ENCODE assay signal across 1 cellular context in the genomic region with DNA sequence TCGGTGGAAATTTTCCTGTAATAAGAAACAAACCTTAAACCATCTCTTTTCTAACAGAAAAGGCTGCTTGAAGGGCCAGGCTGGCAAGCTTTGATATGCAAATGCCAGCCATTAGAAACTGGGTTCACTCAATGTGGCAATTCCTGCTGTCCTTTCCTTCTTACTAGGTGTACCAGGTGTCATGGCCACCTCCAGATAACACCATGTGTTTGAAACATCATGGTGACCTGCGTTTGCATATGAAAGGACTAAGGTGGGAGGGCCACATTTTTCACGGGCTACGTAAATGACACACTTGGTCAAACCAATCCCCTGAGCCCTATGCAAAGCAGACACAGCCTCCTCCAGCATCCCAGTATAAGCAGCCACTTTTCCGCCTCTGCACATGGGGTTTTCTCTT.
TF ChIP-seq lines count a peak whose summit lies in the region.

No MANE protein-coding gene starts in this region.

TF ChIP-seq in GM23338, 12 proteins besides CTCF, POLR2A, EP300 and RAD21 (continued from another document):
- TF ChIP-seq, protein P1, sequence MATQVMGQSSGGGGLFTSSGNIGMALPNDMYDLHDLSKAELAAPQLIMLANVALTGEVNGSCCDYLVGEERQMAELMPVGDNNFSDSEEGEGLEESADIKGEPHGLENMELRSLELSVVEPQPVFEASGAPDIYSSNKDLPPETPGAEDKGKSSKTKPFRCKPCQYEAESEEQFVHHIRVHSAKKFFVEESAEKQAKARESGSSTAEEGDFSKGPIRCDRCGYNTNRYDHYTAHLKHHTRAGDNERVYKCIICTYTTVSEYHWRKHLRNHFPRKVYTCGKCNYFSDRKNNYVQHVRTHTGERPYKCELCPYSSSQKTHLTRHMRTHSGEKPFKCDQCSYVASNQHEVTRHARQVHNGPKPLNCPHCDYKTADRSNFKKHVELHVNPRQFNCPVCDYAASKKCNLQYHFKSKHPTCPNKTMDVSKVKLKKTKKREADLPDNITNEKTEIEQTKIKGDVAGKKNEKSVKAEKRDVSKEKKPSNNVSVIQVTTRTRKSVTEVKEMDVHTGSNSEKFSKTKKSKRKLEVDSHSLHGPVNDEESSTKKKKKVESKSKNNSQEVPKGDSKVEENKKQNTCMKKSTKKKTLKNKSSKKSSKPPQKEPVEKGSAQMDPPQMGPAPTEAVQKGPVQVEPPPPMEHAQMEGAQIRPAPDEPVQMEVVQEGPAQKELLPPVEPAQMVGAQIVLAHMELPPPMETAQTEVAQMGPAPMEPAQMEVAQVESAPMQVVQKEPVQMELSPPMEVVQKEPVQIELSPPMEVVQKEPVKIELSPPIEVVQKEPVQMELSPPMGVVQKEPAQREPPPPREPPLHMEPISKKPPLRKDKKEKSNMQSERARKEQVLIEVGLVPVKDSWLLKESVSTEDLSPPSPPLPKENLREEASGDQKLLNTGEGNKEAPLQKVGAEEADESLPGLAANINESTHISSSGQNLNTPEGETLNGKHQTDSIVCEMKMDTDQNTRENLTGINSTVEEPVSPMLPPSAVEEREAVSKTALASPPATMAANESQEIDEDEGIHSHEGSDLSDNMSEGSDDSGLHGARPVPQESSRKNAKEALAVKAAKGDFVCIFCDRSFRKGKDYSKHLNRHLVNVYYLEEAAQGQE (IDR thresholded peaks at IDR 0.05; ENCODE audit: unreplicated experiment) = no peak
- TF ChIP-seq ZNF462 (CRISPR knock-in tag; IDR thresholded peaks at IDR 0.05) = peak; percentile 47; the same call in 1 of the 2 replicates
- TF ChIP-seq CREB1 (CRISPR knock-in tag; IDR thresholded peaks at IDR 0.05; ENCODE audit: low read depth) = peak; percentile 66
- no peak for TF ChIP-seq POLR2AphosphoS5 (IDR thresholded peaks at IDR 0.05; ENCODE audit: low read depth)
- TF ChIP-seq NANOG (IDR thresholded peaks at IDR 0.05; ENCODE audit: borderline replicate concordance) = 0 out of 2 replicates have a peak, but pooled peaks have one; percentile 26
TF ChIP-seq in GM23338: peak in this region for 3.
